Comparison of ENCODE assay signal across 15 cellular contexts in the genomic region with DNA sequence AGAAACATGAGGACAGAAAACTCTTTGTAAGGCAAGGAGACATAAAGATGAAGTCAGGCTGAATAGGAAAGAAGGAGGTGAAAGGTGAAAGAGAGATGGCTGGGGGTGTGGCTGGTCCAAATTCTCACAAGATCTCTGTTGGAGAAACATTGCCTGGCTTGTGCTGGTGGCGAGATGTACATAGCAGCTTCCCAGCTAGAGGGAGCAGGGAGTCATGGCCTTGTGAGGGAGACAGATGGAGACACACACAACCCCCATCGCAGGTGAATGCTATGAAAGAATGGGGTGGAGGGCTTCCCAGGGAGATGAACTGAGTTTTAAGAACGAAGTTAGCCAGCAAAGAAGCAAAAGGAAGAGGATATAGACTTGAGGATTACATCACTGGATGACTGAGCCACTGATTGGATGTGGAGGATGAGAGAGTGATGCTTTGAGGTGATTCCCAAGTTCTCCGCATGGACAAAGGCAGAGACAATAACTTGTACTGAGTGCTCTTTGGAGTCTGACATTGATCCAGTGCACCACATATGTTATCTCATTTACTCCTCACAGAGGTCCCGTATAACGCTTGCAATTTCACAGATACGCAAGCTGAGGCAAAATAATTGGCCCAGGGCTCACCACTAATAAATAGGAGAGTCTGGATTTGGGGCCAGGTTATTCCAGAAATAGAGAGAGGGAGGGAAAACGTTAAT. TPM values are rescaled to one million over a fixed set of nuclear protein-coding genes. Genes with fewer than 3 reads are reported as not detected.
A peak's percentile ranks its signal among the peaks of the same experiment; 100 is the strongest.
DNase-seq lines count a peak whose midpoint lies in the region; ATAC-seq and TF ChIP-seq lines count a peak whose summit lies in the region.
"Had no signal": no experiment of that assay in that cellular context is flagged by ENCODE, and none has a peak within 500 bp of the region (broad histone marks: within the 10 kb centered on the region; RNA-seq: fewer than 3 reads in every experiment).

No MANE protein-coding gene starts in this region.

- H3K36me3 ChIP-seq in GM06990 (ENCODE audit: control insufficient read depth, insufficient read depth, low read length) (no peaks in the 10 kb centered on the region), neural cell (ENCODE audit: insufficient read depth, low read length) (no peaks in the 10 kb centered on the region)

- intact Hi-C loops in left ventricle myocardium superior (cut with micrococcal nuclease): no loop called here

- H2AFZ ChIP-seq in neural cell (ENCODE audit: low read depth, low read length): no peak overlapping the region

- no peaks in the 10 kb centered on the region for H3K79me2 ChIP-seq in neural cell (replicated peaks; ENCODE audit: insufficient read depth, low read length)

- no peak overlapping the region for H3K4me2 ChIP-seq in neural cell (ENCODE audit: low read length)

- no peaks in the 10 kb centered on the region for H3K9me3 ChIP-seq in neural cell (ENCODE audit: low read length)

- H3F3A ChIP-seq in neural cell (ENCODE audit: insufficient read depth, low read length, poor library complexity, severe bottlenecking): no peaks in the 10 kb centered on the region

- no peak overlapping the region for H3K4me3 ChIP-seq in GM06990 (replicated peaks; ENCODE audit: low read depth, low read length)
- no peak overlapping the region for H3K4me3 ChIP-seq in choroid plexus epithelial cell (ENCODE audit: low read depth, low read length)
- H3K4me3 ChIP-seq in neural cell (ENCODE audit: low read length): no peak overlapping the region

- TF ChIP-seq CTCF in GM06990 (IDR thresholded peaks at IDR 0.05; ENCODE audit: insufficient read depth, low read length, poor library complexity, severe bottlenecking): peak; percentile 25
- TF ChIP-seq CTCF in choroid plexus epithelial cell (conservative IDR thresholded peaks at IDR 0.05; ENCODE audit: low read depth, low read length): peak; percentile 48
- TF ChIP-seq CTCF in neural cell (IDR thresholded peaks at IDR 0.05; ENCODE audit: poor library complexity, severe bottlenecking): peak; percentile 28

- no peak overlapping the region for H3K9ac ChIP-seq in neural cell (ENCODE audit: low read length)

- H3K27me3 ChIP-seq in GM06990 (replicated peaks; ENCODE audit: control insufficient read depth, insufficient read depth, low read length): no peaks in the 10 kb centered on the region; the same call in none of the 2 replicates
- peaks cover 66% of the 10 kb centered on the region for H3K27me3 ChIP-seq in neural cell (ENCODE audit: insufficient read depth, low read depth, low read length)

- H3K9me2 ChIP-seq in neural cell (ENCODE audit: insufficient read depth, low read length): no peaks in the 10 kb centered on the region

- ATAC-seq in HG03521 (IDR thresholded peaks at IDR 0.05; ENCODE audit: unreplicated experiment): no peak
- ATAC-seq in left ventricle myocardium superior: no peak
- ATAC-seq: left colon, Panc1 had no signal

- TF ChIP-seq RAD21 in neural cell (conservative IDR thresholded peaks at IDR 0.05): no peak

- DNase-seq in GM06990 (ENCODE audit: extremely low read depth, insufficient read length) (no peak), NCI-H146 treated with DMSO at 0.1 percent for 48 hours (lab: John Stamatoyannopoulos, UW; ENCODE audit: unreplicated experiment) (peak; percentile 9), choroid plexus epithelial cell (ENCODE audit: low read depth) (no peak), erythroblast (lab: John Stamatoyannopoulos, UW) (no peak), left ventricle myocardium superior (no peak)
- no peak for DNase-seq in stimulated activated CD8-positive, alpha-beta memory T cell treated with anti-CD3 and anti-CD28 coated beads, Interleukin-4, amount 100 ng/mL, for 48 hours
- DNase-seq: COR-L47, dermis blood vessel endothelial cell, left colon, naive B cell, NCI-H446 had no signal

- no peak overlapping the region for H3K27ac ChIP-seq in neural cell (ENCODE audit: low read length)

- no peak for TF ChIP-seq POLR2A in erythroblast (IDR thresholded peaks at IDR 0.05; ENCODE audit: low read length)

- TF ChIP-seq EP300 in neural cell (conservative IDR thresholded peaks at IDR 0.05; ENCODE audit: poor library complexity, severe bottlenecking): no peak

- H4K20me1 ChIP-seq in neural cell (ENCODE audit: insufficient read depth): no peaks in the 10 kb centered on the region

TF ChIP-seq in neural cell, 6 proteins besides CTCF, POLR2A, EP300 and RAD21:
- TF ChIP-seq EZH2 (IDR thresholded peaks at IDR 0.05; ENCODE audit: borderline replicate concordance, insufficient read depth, low read length, poor library complexity, severe bottlenecking): no peak
- TF ChIP-seq, protein P1, sequence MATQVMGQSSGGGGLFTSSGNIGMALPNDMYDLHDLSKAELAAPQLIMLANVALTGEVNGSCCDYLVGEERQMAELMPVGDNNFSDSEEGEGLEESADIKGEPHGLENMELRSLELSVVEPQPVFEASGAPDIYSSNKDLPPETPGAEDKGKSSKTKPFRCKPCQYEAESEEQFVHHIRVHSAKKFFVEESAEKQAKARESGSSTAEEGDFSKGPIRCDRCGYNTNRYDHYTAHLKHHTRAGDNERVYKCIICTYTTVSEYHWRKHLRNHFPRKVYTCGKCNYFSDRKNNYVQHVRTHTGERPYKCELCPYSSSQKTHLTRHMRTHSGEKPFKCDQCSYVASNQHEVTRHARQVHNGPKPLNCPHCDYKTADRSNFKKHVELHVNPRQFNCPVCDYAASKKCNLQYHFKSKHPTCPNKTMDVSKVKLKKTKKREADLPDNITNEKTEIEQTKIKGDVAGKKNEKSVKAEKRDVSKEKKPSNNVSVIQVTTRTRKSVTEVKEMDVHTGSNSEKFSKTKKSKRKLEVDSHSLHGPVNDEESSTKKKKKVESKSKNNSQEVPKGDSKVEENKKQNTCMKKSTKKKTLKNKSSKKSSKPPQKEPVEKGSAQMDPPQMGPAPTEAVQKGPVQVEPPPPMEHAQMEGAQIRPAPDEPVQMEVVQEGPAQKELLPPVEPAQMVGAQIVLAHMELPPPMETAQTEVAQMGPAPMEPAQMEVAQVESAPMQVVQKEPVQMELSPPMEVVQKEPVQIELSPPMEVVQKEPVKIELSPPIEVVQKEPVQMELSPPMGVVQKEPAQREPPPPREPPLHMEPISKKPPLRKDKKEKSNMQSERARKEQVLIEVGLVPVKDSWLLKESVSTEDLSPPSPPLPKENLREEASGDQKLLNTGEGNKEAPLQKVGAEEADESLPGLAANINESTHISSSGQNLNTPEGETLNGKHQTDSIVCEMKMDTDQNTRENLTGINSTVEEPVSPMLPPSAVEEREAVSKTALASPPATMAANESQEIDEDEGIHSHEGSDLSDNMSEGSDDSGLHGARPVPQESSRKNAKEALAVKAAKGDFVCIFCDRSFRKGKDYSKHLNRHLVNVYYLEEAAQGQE (IDR thresholded peaks at IDR 0.05; ENCODE audit: borderline replicate concordance): no peak
- no peak for TF ChIP-seq SMC3 (conservative IDR thresholded peaks at IDR 0.05; ENCODE audit: poor library complexity)
- no peak for TF ChIP-seq TAF1 (IDR thresholded peaks at IDR 0.05; ENCODE audit: low read depth)
- no peak for TF ChIP-seq POLR2AphosphoS5 (IDR thresholded peaks at IDR 0.05)
- no peak for TF ChIP-seq MXI1 (conservative IDR thresholded peaks at IDR 0.05; ENCODE audit: poor library complexity, severe bottlenecking)

RNA-seq across cellular contexts. Expression of a gene that starts 3.6 kb away (rescaled TPM):
- 0.33 and 0.70 TPM in 2 replicates for polyA plus RNA-seq in neural cell
- polyA minus RNA-seq in neural cell: not detected in 2 replicates
- not detected for total RNA-seq in left ventricle myocardium superior
- total RNA-seq: dermis blood vessel endothelial cell, MCF 10A had no signal

RNA-seq across cellular contexts. Expression of a gene that starts 26.5 kb away (rescaled TPM):
- polyA plus RNA-seq in neural cell: 0.98 and 1.8 TPM in 2 replicates
- polyA minus RNA-seq in neural cell: 0.49 and 0.81 TPM in 2 replicates
- total RNA-seq in left ventricle myocardium superior: 55.8 TPM
